ENCODE assay signal across 1 cellular context in genomic region chr11:64845125-64845735, GRCh38.
A peak's percentile ranks its signal among the peaks of the same experiment; 100 is the strongest.
TF ChIP-seq lines count a peak whose summit lies in the region.

No MANE protein-coding gene starts in this region.

TF ChIP-seq in K562, 482 proteins besides CTCF, POLR2A, EP300 and RAD21 (continued from another document):
- no peak for TF ChIP-seq ZBTB9 (CRISPR knock-in tag; IDR thresholded peaks at IDR 0.05)
- no peak for TF ChIP-seq GMEB1 (CRISPR knock-in tag; IDR thresholded peaks at IDR 0.05)
- no peak for TF ChIP-seq KDM4B (IDR thresholded peaks at IDR 0.05; ENCODE audit: borderline replicate concordance in 2 of 2, low read depth in 1 of 2)
- no peak for TF ChIP-seq MEIS2 (IDR thresholded peaks at IDR 0.05; ENCODE audit: partially characterized antibody)
- TF ChIP-seq NCOA4 (IDR thresholded peaks at IDR 0.05; ENCODE audit: partially characterized antibody), result peak; percentile 92
- TF ChIP-seq LARP7 (IDR thresholded peaks at IDR 0.05), result 0 out of 2 replicates have a peak, but pooled peaks have one; percentile 61
- no peak for TF ChIP-seq OTX1 (CRISPR knock-in tag; IDR thresholded peaks at IDR 0.05)
- TF ChIP-seq DPF2 (IDR thresholded peaks at IDR 0.05), result peak; percentile 78
- TF ChIP-seq IFI16 (CRISPR knock-in tag; IDR thresholded peaks at IDR 0.05), result no peak
- peak; percentile 62; the same call in 1 of the 2 replicates for TF ChIP-seq SMARCE1 (IDR thresholded peaks at IDR 0.05)
- TF ChIP-seq PKNOX1 (IDR thresholded peaks at IDR 0.05), result peak; percentile 48
- TF ChIP-seq PTBP1 (IDR thresholded peaks at IDR 0.05; ENCODE audit: low read depth, low read length), result peak; percentile 86
- peak; percentile 99 for TF ChIP-seq CBX1 (IDR thresholded peaks at IDR 0.05; ENCODE audit: low read depth)
- 0 out of 2 replicates have a peak, but pooled peaks have one; percentile 2 for TF ChIP-seq PML (IDR thresholded peaks at IDR 0.05; ENCODE audit: low read length)
- no peak for TF ChIP-seq DIDO1 (tag; IDR thresholded peaks at IDR 0.05; ENCODE audit: low read depth)
- TF ChIP-seq THAP12 (CRISPR knock-in tag; IDR thresholded peaks at IDR 0.05), result no peak
- 0 out of 2 replicates have a peak, but pooled peaks have one; percentile 48 for TF ChIP-seq AFF4 (CRISPR knock-in tag; IDR thresholded peaks at IDR 0.05)
- no peak for TF ChIP-seq ELF4 (CRISPR knock-in tag; IDR thresholded peaks at IDR 0.05)
- peak in 1 of 3 experiments; percentile 1 for TF ChIP-seq YY1 (IDR thresholded peaks at IDR 0.05; ENCODE audit: borderline replicate concordance in 1 of 3, control insufficient read depth in 1 of 3, extremely low read depth in 1 of 3, insufficient read depth in 3 of 3, insufficient read length in 1 of 3, insufficient replicate concordance in 2 of 3, low read depth in 1 of 3, low read length in 2 of 3)
- no peak for TF ChIP-seq MXI1 (IDR thresholded peaks at IDR 0.05; ENCODE audit: low read depth, low read length)
- TF ChIP-seq POLR2AphosphoS2 (IDR thresholded peaks at IDR 0.05; ENCODE audit: low read length), result no peak
- no peak for TF ChIP-seq ARID3A (IDR thresholded peaks at IDR 0.05; ENCODE audit: borderline replicate concordance, low read depth, low read length)
- peak; percentile 26 to 48; a peak in 2 of 4 replicates for TF ChIP-seq TRIM24 (IDR thresholded peaks at IDR 0.05)
- TF ChIP-seq TCF7L2 (IDR thresholded peaks at IDR 0.05; ENCODE audit: low read depth, low read length), result no peak
- peak; percentile 100 for TF ChIP-seq BCOR (IDR thresholded peaks at IDR 0.05)
